In the genomic region with DNA sequence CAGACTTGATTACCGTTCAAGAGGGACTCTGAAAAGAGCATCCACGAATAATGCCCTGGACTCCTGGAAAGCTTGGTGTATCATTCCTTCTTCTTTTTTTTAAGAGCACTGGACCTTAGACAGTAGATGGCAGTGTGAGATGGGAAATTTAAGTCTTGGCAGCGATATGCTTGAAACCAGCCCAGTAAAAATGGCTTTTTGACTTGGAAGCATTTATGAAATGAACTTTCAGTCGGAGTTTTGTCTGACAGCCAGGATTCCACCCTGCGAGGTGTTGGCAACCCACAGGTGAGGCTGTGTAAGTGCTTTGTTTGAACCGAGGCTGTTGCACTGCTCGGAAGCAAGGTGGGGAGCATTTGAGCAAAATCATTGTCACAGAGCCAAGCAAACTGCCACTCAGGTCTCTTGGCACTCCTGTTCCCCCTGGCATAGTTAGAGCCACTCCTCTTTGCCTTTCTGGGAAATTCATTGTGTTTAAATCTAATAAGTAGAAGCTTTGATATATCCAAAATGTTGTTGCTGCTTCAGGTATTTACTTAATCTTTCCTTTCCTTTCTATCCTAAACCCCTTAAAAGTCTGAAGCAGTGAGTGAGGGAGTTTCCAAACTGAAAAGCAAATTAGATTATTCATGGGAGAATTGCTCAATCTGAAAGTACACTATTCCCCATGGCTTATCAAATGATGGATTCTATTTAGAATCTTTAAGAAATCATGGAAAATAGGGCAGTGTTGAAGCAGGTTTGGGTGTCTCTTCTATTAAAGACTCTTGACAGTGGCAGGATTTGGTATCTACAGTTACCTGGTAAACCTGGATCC, we compare ENCODE assay signal across 8 cellular contexts.
DNase-seq lines count a peak whose midpoint lies in the region; ATAC-seq and TF ChIP-seq lines count a peak whose summit lies in the region.

No MANE protein-coding gene starts in this region.

- H3K4me1 Mint-ChIP-seq in GM23338 (peaks cover 6% of the 10 kb centered on the region; the same call in 2 of the 3 replicates), glutamatergic neuron (ENCODE audit: low read depth, unreplicated experiment) (no peaks in the 10 kb centered on the region)
- H3K4me1 Mint-ChIP-seq in activated T-helper 1 cell treated with anti-CD3 and anti-CD28 coated beads, Interleukin-12 subunit alpha, Interleukin-12 subunit beta, Interleukin-2, Interleukin-4 antibody, amounts not matched to agents 30 ng/mL and 10 ng/mL and 1 ng/mL, durations not matched to agents 14 hours and 24 hours and 36 hours (ENCODE audit: low read depth): no peaks in the 10 kb centered on the region

- H3K27me3 ChIP-seq in GM23338 (ENCODE audit: insufficient read depth): no peaks in the 10 kb centered on the region

- H3K27ac ChIP-seq in GM23338 (ENCODE audit: low read depth): no peak overlapping the region

- no peak overlapping the region for H3K4me3 ChIP-seq in GM23338
- no peak overlapping the region for H3K4me3 ChIP-seq in choroid plexus epithelial cell (ENCODE audit: low read depth, low read length)

- H3K4me2 ChIP-seq in GM23338: no peak overlapping the region

- H4K20me1 ChIP-seq in GM23338 (replicated peaks; ENCODE audit: insufficient read depth): no peaks in the 10 kb centered on the region

- no peak overlapping the region for H3K27ac Mint-ChIP-seq in GM23338
- no peak overlapping the region for H3K27ac Mint-ChIP-seq in activated T-helper 1 cell treated with anti-CD3 and anti-CD28 coated beads, Interleukin-12 subunit alpha, Interleukin-12 subunit beta, Interleukin-2, Interleukin-4 antibody, amounts not matched to agents 30 ng/mL and 10 ng/mL and 1 ng/mL, durations not matched to agents 14 hours and 24 hours and 36 hours
- H3K27ac Mint-ChIP-seq in glutamatergic neuron (ENCODE audit: unreplicated experiment): no peak overlapping the region

- H2AFZ ChIP-seq in GM23338: peak overlapping the region; percentile 14; the same call in 1 of the 2 replicates

- intact Hi-C loops in activated T-helper 1 cell treated with anti-CD3 and anti-CD28 coated beads, Interleukin-12 subunit alpha, Interleukin-12 subunit beta, Interleukin-2, Interleukin-4 antibody, amounts not matched to agents 30 ng/mL and 10 ng/mL and 1 ng/mL, durations not matched to agents 14 hours and 24 hours and 36 hours (cut with micrococcal nuclease): no loop called here

- H3K27me3 Mint-ChIP-seq in GM23338 (ENCODE audit: insufficient read depth, low read depth, poor library complexity) (no peaks in the 10 kb centered on the region), glutamatergic neuron (ENCODE audit: unreplicated experiment) (no peaks in the 10 kb centered on the region)
- H3K27me3 Mint-ChIP-seq in activated T-helper 1 cell treated with anti-CD3 and anti-CD28 coated beads, Interleukin-12 subunit alpha, Interleukin-12 subunit beta, Interleukin-2, Interleukin-4 antibody, amounts not matched to agents 30 ng/mL and 10 ng/mL and 1 ng/mL, durations not matched to agents 14 hours and 24 hours and 36 hours (ENCODE audit: insufficient read depth): no peaks in the 10 kb centered on the region

- TF ChIP-seq CTCF in GM23338 (conservative IDR thresholded peaks at IDR 0.05; ENCODE audit: low read depth in 2 of 2) (peak; percentile 58 to 67), choroid plexus epithelial cell (conservative IDR thresholded peaks at IDR 0.05; ENCODE audit: low read depth, low read length) (peak; percentile 31), glutamatergic neuron (IDR thresholded peaks at IDR 0.05; ENCODE audit: partially characterized antibody, unreplicated experiment) (no peak)

- no peaks in the 10 kb centered on the region; the same call in 1 of the 2 replicates for H3K4me1 ChIP-seq in GM23338 (ENCODE audit: insufficient read depth)

- no peaks in the 10 kb centered on the region for H3K36me3 ChIP-seq in GM23338 (ENCODE audit: insufficient read depth)

- H3K79me2 ChIP-seq in GM23338 (replicated peaks; ENCODE audit: insufficient read depth): no peaks in the 10 kb centered on the region

- no peaks in the 10 kb centered on the region for H3F3A ChIP-seq in GM23338 (replicated peaks; ENCODE audit: low read depth)

- no peaks in the 10 kb centered on the region for H3K9me2 ChIP-seq in GM23338 (ENCODE audit: insufficient read depth)

- H3K4me3 Mint-ChIP-seq in GM23338: no peak overlapping the region
- H3K4me3 Mint-ChIP-seq in activated T-helper 1 cell treated with anti-CD3 and anti-CD28 coated beads, Interleukin-12 subunit alpha, Interleukin-12 subunit beta, Interleukin-2, Interleukin-4 antibody, amounts not matched to agents 30 ng/mL and 10 ng/mL and 1 ng/mL, durations not matched to agents 14 hours and 24 hours and 36 hours: no peak overlapping the region
- no peak overlapping the region for H3K4me3 Mint-ChIP-seq in glutamatergic neuron (ENCODE audit: unreplicated experiment)

- no peaks in the 10 kb centered on the region for H3K9me3 Mint-ChIP-seq in GM23338
- no peaks in the 10 kb centered on the region for H3K9me3 Mint-ChIP-seq in activated T-helper 1 cell treated with anti-CD3 and anti-CD28 coated beads, Interleukin-12 subunit alpha, Interleukin-12 subunit beta, Interleukin-2, Interleukin-4 antibody, amounts not matched to agents 30 ng/mL and 10 ng/mL and 1 ng/mL, durations not matched to agents 14 hours and 24 hours and 36 hours
- no peaks in the 10 kb centered on the region for H3K9me3 Mint-ChIP-seq in glutamatergic neuron (ENCODE audit: unreplicated experiment)

- ATAC-seq in GM23338: peak; percentile 62
- no peak for ATAC-seq in GM19397 (IDR thresholded peaks at IDR 0.05; ENCODE audit: unreplicated experiment)

- peak; percentile 39 for DNase-seq in GM23338 (ENCODE audit: low spot score)
- DNase-seq in NCI-H2227 treated with DMSO at 0.1 percent for 48 hours (lab: John Stamatoyannopoulos, UW): peak; percentile 64
- DNase-seq in choroid plexus epithelial cell (ENCODE audit: low read depth): peak; percentile 47
- DNase-seq in mucosa of gallbladder (ENCODE audit: low spot score): peak; percentile 43
- DNase-seq in activated T-helper 1 cell treated with anti-CD3 and anti-CD28 coated beads, Interleukin-12 subunit alpha, Interleukin-12 subunit beta, Interleukin-2, Interleukin-4 antibody, amounts not matched to agents 30 ng/mL and 10 ng/mL and 1 ng/mL, durations not matched to agents 14 hours and 24 hours and 36 hours (ENCODE audit: low spot score): no peak
- no peak for DNase-seq in activated naive CD4-positive, alpha-beta T cell treated with Interleukin-2 at 50 U/mL for 16 hours
- DNase-seq in glutamatergic neuron: no peak

- H3K36me3 Mint-ChIP-seq in GM23338 (ENCODE audit: low read depth): no peaks in the 10 kb centered on the region
- H3K36me3 Mint-ChIP-seq in activated T-helper 1 cell treated with anti-CD3 and anti-CD28 coated beads, Interleukin-12 subunit alpha, Interleukin-12 subunit beta, Interleukin-2, Interleukin-4 antibody, amounts not matched to agents 30 ng/mL and 10 ng/mL and 1 ng/mL, durations not matched to agents 14 hours and 24 hours and 36 hours (ENCODE audit: low read depth): no peaks in the 10 kb centered on the region
- H3K36me3 Mint-ChIP-seq in glutamatergic neuron (ENCODE audit: unreplicated experiment): no peaks in the 10 kb centered on the region

TF ChIP-seq in GM23338, 12 proteins besides CTCF, POLR2A, EP300 and RAD21 (continues in another document):
- TF ChIP-seq, protein P1, sequence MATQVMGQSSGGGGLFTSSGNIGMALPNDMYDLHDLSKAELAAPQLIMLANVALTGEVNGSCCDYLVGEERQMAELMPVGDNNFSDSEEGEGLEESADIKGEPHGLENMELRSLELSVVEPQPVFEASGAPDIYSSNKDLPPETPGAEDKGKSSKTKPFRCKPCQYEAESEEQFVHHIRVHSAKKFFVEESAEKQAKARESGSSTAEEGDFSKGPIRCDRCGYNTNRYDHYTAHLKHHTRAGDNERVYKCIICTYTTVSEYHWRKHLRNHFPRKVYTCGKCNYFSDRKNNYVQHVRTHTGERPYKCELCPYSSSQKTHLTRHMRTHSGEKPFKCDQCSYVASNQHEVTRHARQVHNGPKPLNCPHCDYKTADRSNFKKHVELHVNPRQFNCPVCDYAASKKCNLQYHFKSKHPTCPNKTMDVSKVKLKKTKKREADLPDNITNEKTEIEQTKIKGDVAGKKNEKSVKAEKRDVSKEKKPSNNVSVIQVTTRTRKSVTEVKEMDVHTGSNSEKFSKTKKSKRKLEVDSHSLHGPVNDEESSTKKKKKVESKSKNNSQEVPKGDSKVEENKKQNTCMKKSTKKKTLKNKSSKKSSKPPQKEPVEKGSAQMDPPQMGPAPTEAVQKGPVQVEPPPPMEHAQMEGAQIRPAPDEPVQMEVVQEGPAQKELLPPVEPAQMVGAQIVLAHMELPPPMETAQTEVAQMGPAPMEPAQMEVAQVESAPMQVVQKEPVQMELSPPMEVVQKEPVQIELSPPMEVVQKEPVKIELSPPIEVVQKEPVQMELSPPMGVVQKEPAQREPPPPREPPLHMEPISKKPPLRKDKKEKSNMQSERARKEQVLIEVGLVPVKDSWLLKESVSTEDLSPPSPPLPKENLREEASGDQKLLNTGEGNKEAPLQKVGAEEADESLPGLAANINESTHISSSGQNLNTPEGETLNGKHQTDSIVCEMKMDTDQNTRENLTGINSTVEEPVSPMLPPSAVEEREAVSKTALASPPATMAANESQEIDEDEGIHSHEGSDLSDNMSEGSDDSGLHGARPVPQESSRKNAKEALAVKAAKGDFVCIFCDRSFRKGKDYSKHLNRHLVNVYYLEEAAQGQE (IDR thresholded peaks at IDR 0.05; ENCODE audit: unreplicated experiment): no peak
- TF ChIP-seq ZNF331 (CRISPR knock-in tag; IDR thresholded peaks at IDR 0.05; ENCODE audit: low read depth): no peak

Comparison
In these comparisons a context has a peak if more than half of its experiments do, and no peak if none do; other contexts are left out.
1. DNase-seq: peak in GM23338 (single experiment), NCI-H2227 treated with DMSO at 0.1 percent for 48 hours (single experiment), choroid plexus epithelial cell (single experiment) and mucosa of gallbladder (single experiment); none in activated T-helper 1 cell treated with anti-CD3 and anti-CD28 coated beads, Interleukin-12 subunit alpha, Interleukin-12 subunit beta, Interleukin-2, Interleukin-4 antibody, amounts not matched to agents 30 ng/mL and 10 ng/mL and 1 ng/mL, durations not matched to agents 14 hours and 24 hours and 36 hours (single experiment), activated naive CD4-positive, alpha-beta T cell treated with Interleukin-2 at 50 U/mL for 16 hours (single experiment) and glutamatergic neuron (single experiment).